In genomic region chr18:7892556-7892955, GRCh38 we compare ENCODE assay signal across 9 cellular contexts.
"Had no signal": no experiment of that assay in that cellular context is flagged by ENCODE, and none has a peak within 500 bp of the region (broad histone marks: within the 10 kb centered on the region; RNA-seq: fewer than 3 reads in every experiment).

No MANE protein-coding gene starts in this region.

- H3K4me2 ChIP-seq: GM23338, KMS-11 had no signal

- H2AFZ ChIP-seq: GM23338 had no signal

- H3K9ac ChIP-seq: KMS-11 had no signal

- H3K27me3 Mint-ChIP-seq: IgD-negative memory B cell had no signal

- ATAC-seq: GM23338, HCT116, HepG2 had no signal

- H3K27ac ChIP-seq: HL-60, KMS-11 had no signal

- H3K4me3 ChIP-seq: GM23338 had no signal

- H3K4me3 Mint-ChIP-seq: GM23338, H9, HFFc6, IgD-negative memory B cell had no signal

- H3K27ac Mint-ChIP-seq: GM23338, H9, HFFc6 had no signal

- H3K36me3 Mint-ChIP-seq: IgD-negative memory B cell had no signal

- H3K9me3 Mint-ChIP-seq: GM23338, H9, HFFc6 had no signal

- H3K4me1 Mint-ChIP-seq: IgD-negative memory B cell had no signal

- DNase-seq: H9, HFFc6, KBM-7 had no signal
